ENCODE assay signal across 1 cellular context in genomic region chr9:133004091-133005072, GRCh38.
TF ChIP-seq lines count a peak whose summit lies in the region.

No MANE protein-coding gene starts in this region.

TF ChIP-seq in WTC11, 78 proteins besides CTCF, POLR2A, EP300 and RAD21:
- TF ChIP-seq FOXJ3 (CRISPR knock-in tag; IDR thresholded peaks at IDR 0.05; ENCODE audit: borderline replicate concordance) (no peak), OVOL2 (CRISPR knock-in tag; IDR thresholded peaks at IDR 0.05; ENCODE audit: borderline replicate concordance) (no peak), ZNF281 (CRISPR knock-in tag; IDR thresholded peaks at IDR 0.05) (no peak), TEAD1 (CRISPR knock-in tag; IDR thresholded peaks at IDR 0.05) (no peak), RELA (CRISPR knock-in tag; IDR thresholded peaks at IDR 0.05; ENCODE audit: borderline replicate concordance) (no peak), NR3C1 (CRISPR knock-in tag; conservative IDR thresholded peaks at IDR 0.05; ENCODE audit: low read depth) (no peak), USF2 (CRISPR knock-in tag; IDR thresholded peaks at IDR 0.05) (no peak), TEAD4 (CRISPR knock-in tag; IDR thresholded peaks at IDR 0.05) (no peak), FOXK1 (CRISPR knock-in tag; IDR thresholded peaks at IDR 0.05) (no peak), ZNF219 (CRISPR knock-in tag; IDR thresholded peaks at IDR 0.05; ENCODE audit: borderline replicate concordance) (no peak), NFE2L1 (CRISPR knock-in tag; IDR thresholded peaks at IDR 0.05) (no peak), SMAD3 (CRISPR knock-in tag; IDR thresholded peaks at IDR 0.05; ENCODE audit: borderline replicate concordance) (no peak), ZNF317 (CRISPR knock-in tag; IDR thresholded peaks at IDR 0.05; ENCODE audit: borderline replicate concordance, low read depth) (no peak), USF1 (CRISPR knock-in tag; IDR thresholded peaks at IDR 0.05) (no peak), ARID4B (CRISPR knock-in tag; IDR thresholded peaks at IDR 0.05; ENCODE audit: borderline replicate concordance) (no peak), E2F4 (CRISPR knock-in tag; IDR thresholded peaks at IDR 0.05; ENCODE audit: borderline replicate concordance, low read depth) (no peak), E2F5 (CRISPR knock-in tag; IDR thresholded peaks at IDR 0.05) (no peak), AR (CRISPR knock-in tag; IDR thresholded peaks at IDR 0.05) (no peak)
TF ChIP-seq in WTC11: peak in this region for 0.
